9 cellular contexts compared by ENCODE assay signal in the genomic region with DNA sequence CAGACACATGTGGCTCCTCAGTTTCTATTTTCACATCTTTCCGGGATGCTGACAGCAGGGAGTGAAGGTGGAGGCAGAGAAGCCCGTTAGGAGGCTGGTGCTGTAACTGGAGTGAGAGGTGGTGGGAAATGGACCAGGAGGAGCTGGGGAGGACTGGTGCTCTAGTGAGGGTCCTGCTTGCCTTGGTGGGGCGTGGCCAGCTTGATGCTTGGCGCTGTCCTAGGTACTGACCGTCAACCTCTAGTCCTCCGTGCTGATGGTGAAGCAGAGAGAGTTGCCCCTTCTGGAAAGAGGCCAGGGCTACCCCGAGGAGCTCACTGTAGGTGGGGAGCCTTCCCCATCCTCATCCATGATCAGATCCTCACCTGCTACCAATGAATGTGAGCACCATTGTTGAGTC. TPM values are rescaled to one million over a fixed set of nuclear protein-coding genes. Genes with fewer than 3 reads are reported as not detected.
A peak's percentile ranks its signal among the peaks of the same experiment; 100 is the strongest.
DNase-seq lines count a peak whose midpoint lies in the region; ATAC-seq and TF ChIP-seq lines count a peak whose summit lies in the region.
"Had no signal": no experiment of that assay in that cellular context is flagged by ENCODE, and none has a peak within 500 bp of the region (broad histone marks: within the 10 kb centered on the region; RNA-seq: fewer than 3 reads in every experiment).

No MANE protein-coding gene starts in this region.

- H3K4me1 Mint-ChIP-seq in Caco-2 (ENCODE audit: low read depth, unreplicated experiment), result peaks cover 24% of the 10 kb centered on the region
- H3K4me1 Mint-ChIP-seq in brain, result peaks cover 50% of the 10 kb centered on the region
- H3K4me1 Mint-ChIP-seq in natural killer cell treated with Interleukin-12 subunit alpha and Interleukin-12 subunit beta and Interleukin-15 and Interleukin-18, amount 100 ng/mL, for 72 hours (ENCODE audit: low read depth in 2 of 2), result peaks cover 12 to 22% of the 10 kb centered on the region in 2 donors

- CTCF ChIA-PET in Caco-2 (lab: Charles Lee), result interaction anchor here (2.2 kb wide), 1 partner anchor 12 kb away, joined by 11 read pairs; no protein-coding TSS in a partner anchor

- H3K27ac ChIP-seq in thyroid gland, result no peak overlapping the region
- H3K27ac ChIP-seq: brain microvascular endothelial cell had no signal

- TF ChIP-seq POLR2A in thyroid gland (IDR thresholded peaks at IDR 0.05), result no peak

- H3K27me3 ChIP-seq in Caco-2 (replicated peaks; ENCODE audit: control insufficient read depth, insufficient read depth, low read length), result no peaks in the 10 kb centered on the region
- H3K27me3 ChIP-seq in thyroid gland, result no peaks in the 10 kb centered on the region
- H3K27me3 ChIP-seq: brain microvascular endothelial cell had no signal

- H3K4me3 ChIP-seq in Caco-2 (ENCODE audit: low read depth, low read length) (no peak overlapping the region; the same call in none of the 2 replicates), LNCaP clone FGC (ENCODE audit: low read depth, low read length) (peak overlapping the region; percentile 100), thyroid gland (replicated peaks in 1 of 3) (no peak overlapping the region)

- H3K27me3 Mint-ChIP-seq in Caco-2 (ENCODE audit: insufficient read depth, unreplicated experiment) (no peaks in the 10 kb centered on the region), brain (peaks cover 8% of the 10 kb centered on the region)
- no peaks in the 10 kb centered on the region for H3K27me3 Mint-ChIP-seq in natural killer cell treated with Interleukin-12 subunit alpha and Interleukin-12 subunit beta and Interleukin-15 and Interleukin-18, amount 100 ng/mL, for 72 hours

- H3K4me1 ChIP-seq in Caco-2 (peaks cover 37% of the 10 kb centered on the region), thyroid gland (peaks cover 23 to 31% of the 10 kb centered on the region in 2 donors)

- H3K9me3 Mint-ChIP-seq in Caco-2 (ENCODE audit: unreplicated experiment) (no peaks in the 10 kb centered on the region), brain (no peaks in the 10 kb centered on the region)
- no peaks in the 10 kb centered on the region for H3K9me3 Mint-ChIP-seq in natural killer cell treated with Interleukin-12 subunit alpha and Interleukin-12 subunit beta and Interleukin-15 and Interleukin-18, amount 100 ng/mL, for 72 hours

- H3K27ac Mint-ChIP-seq in Caco-2 (ENCODE audit: unreplicated experiment) (peak overlapping the region; percentile 85), brain (peak overlapping the region in 3 of 5 experiments; percentile 60 to 95 (median 84))
- peak overlapping the region; percentile 85 to 90 for H3K27ac Mint-ChIP-seq in natural killer cell treated with Interleukin-12 subunit alpha and Interleukin-12 subunit beta and Interleukin-15 and Interleukin-18, amount 100 ng/mL, for 72 hours

- intact Hi-C loops in Caco-2 (cut with micrococcal nuclease; ENCODE audit: unreplicated experiment), result no loop called here
- intact Hi-C loops in thyroid gland (cut with DNase I), result no loop called here

- TF ChIP-seq CTCF in Caco-2 (IDR thresholded peaks at IDR 0.05; ENCODE audit: insufficient read depth in 1 of 2, low read depth in 1 of 2, low read length in 1 of 2, severe bottlenecking in 1 of 2, unreplicated experiment in 1 of 2) (no peak), LNCaP clone FGC (IDR thresholded peaks at IDR 0.05; ENCODE audit: control insufficient read depth, extremely low read depth, insufficient read depth) (no peak), brain (conservative IDR thresholded peaks at IDR 0.05) (no peak), thyroid gland (IDR thresholded peaks at IDR 0.05) (no peak)

- peaks cover 15% of the 10 kb centered on the region for H3K36me3 Mint-ChIP-seq in Caco-2 (ENCODE audit: insufficient read depth, unreplicated experiment)
- H3K36me3 Mint-ChIP-seq in brain, result no peaks in the 10 kb centered on the region
- H3K36me3 Mint-ChIP-seq in natural killer cell treated with Interleukin-12 subunit alpha and Interleukin-12 subunit beta and Interleukin-15 and Interleukin-18, amount 100 ng/mL, for 72 hours, result no peaks in the 10 kb centered on the region

- ATAC-seq in natural killer cell treated with Interleukin-12 subunit alpha and Interleukin-12 subunit beta and Interleukin-15 and Interleukin-18, amount 100 ng/mL, for 72 hours, result no peak
- no peak for ATAC-seq in GM18517 (IDR thresholded peaks at IDR 0.05; ENCODE audit: unreplicated experiment)

- BruUV-seq in Caco-2 (replicated peaks; lab: Mats Ljungman, UMichigan), result no TSS peak

- POLR2A ChIA-PET in Caco-2 (lab: Charles Lee), result no interaction called here

- H3K9me3 ChIP-seq in Caco-2, result no peaks in the 10 kb centered on the region
- no peaks in the 10 kb centered on the region for H3K9me3 ChIP-seq in thyroid gland

- H3K36me3 ChIP-seq in Caco-2 (ENCODE audit: control insufficient read depth, insufficient read depth, low read length) (0 out of 2 replicates have a peak, but pooled peaks cover 2% of the 10 kb centered on the region), thyroid gland (no peaks in the 10 kb centered on the region)

- DNase-seq in Caco-2 (no peak), LNCaP clone FGC (ENCODE audit: low read depth) (no peak), NCI-H2196 (lab: John Stamatoyannopoulos, UW; ENCODE audit: unreplicated experiment) (no peak), amniotic stem cell (lab: John Stamatoyannopoulos, UW) (no peak), thyroid gland (no peak)
- DNase-seq in natural killer cell treated with Interleukin-12 subunit alpha and Interleukin-12 subunit beta and Interleukin-15 and Interleukin-18, amount 100 ng/mL, for 72 hours (ENCODE audit: low spot score), result no peak
- DNase-seq: brain microvascular endothelial cell had no signal

- H3K4me3 Mint-ChIP-seq in Caco-2 (ENCODE audit: unreplicated experiment) (peak overlapping the region; percentile 81), brain (peak overlapping the region; percentile 92 to 97 (median 96))
- H3K4me3 Mint-ChIP-seq in natural killer cell treated with Interleukin-12 subunit alpha and Interleukin-12 subunit beta and Interleukin-15 and Interleukin-18, amount 100 ng/mL, for 72 hours, result peak overlapping the region; percentile 94

- 53 to 63% methylated on average over 6 to 7 of the region's 7 CpGs for WGBS in thyroid gland, 2 donors

RNA-seq across cellular contexts. Expression of a gene that starts 1.4 kb away (rescaled TPM):
- total RNA-seq in Caco-2 (2022), result 20.8 and 22.3 TPM in 2 replicates
- 17.1 TPM for polyA plus RNA-seq in brain (ENCODE audit: insufficient read depth, low read depth, low replicate concordance)
- total RNA-seq in natural killer cell treated with Interleukin-12 subunit alpha and Interleukin-12 subunit beta and Interleukin-15 and Interleukin-18, amount 100 ng/mL, for 72 hours, result 10 to 100 TPM; 13.2 to 29.7 TPM
- 10 to 100 TPM; 14.9 to 24.4 (median 21.3) TPM for total RNA-seq in thyroid gland

RNA-seq across cellular contexts. Expression of a gene that starts 7.8 kb away (rescaled TPM):
- total RNA-seq in Caco-2 (2022) (611 and 645 TPM in 2 replicates), thyroid gland (100 to 1,000 TPM; 190 to 373 (median 266) TPM)
- 2,462 TPM for polyA plus RNA-seq in brain (ENCODE audit: insufficient read depth, low read depth, low replicate concordance)
- total RNA-seq in natural killer cell treated with Interleukin-12 subunit alpha and Interleukin-12 subunit beta and Interleukin-15 and Interleukin-18, amount 100 ng/mL, for 72 hours, result 1 to 10 TPM; 3.0 to 4.6 TPM

RNA-seq across cellular contexts. Expression of a gene that starts 32.1 kb away (rescaled TPM):
- total RNA-seq in Caco-2 (2022) (28.9 and 31.6 TPM in 2 replicates), thyroid gland (10 to 100 TPM; 39.4 to 77.5 (median 44.4) TPM)
- 19.6 TPM for polyA plus RNA-seq in brain (ENCODE audit: insufficient read depth, low read depth, low replicate concordance)
- total RNA-seq in natural killer cell treated with Interleukin-12 subunit alpha and Interleukin-12 subunit beta and Interleukin-15 and Interleukin-18, amount 100 ng/mL, for 72 hours, result 10 to 100 TPM; 27.4 to 29.6 TPM

RNA-seq across cellular contexts. Expression of a gene that starts 32.4 kb away (rescaled TPM):
- total RNA-seq in Caco-2 (2022), result 40.6 and 50.7 TPM in 2 replicates
- 83.6 TPM for polyA plus RNA-seq in brain (ENCODE audit: insufficient read depth, low read depth, low replicate concordance)
- 10 to 100 TPM; 35.8 to 38.3 TPM for total RNA-seq in natural killer cell treated with Interleukin-12 subunit alpha and Interleukin-12 subunit beta and Interleukin-15 and Interleukin-18, amount 100 ng/mL, for 72 hours
- total RNA-seq in thyroid gland, result 10 to 100 TPM; 25.9 to 50.4 (median 33.6) TPM

Comparison
In these comparisons a context has a peak if more than half of its experiments do, and no peak if none do; other contexts are left out.
1. RNA of a gene that starts 7.8 kb away (total RNA-seq): 611 to 645 TPM in Caco-2 and 190 to 373 TPM in thyroid gland; 3.0 to 4.6 TPM in natural killer cell treated with Interleukin-12 subunit alpha and Interleukin-12 subunit beta and Interleukin-15 and Interleukin-18, amount 100 ng/mL, for 72 hours; every median in the first group is over 10 times any median in the second.
2. Peak in every context shown above with its lines, with median percentiles within 50 percentile points of each other: H3K27ac Mint-ChIP-seq and H3K4me3 Mint-ChIP-seq.